In genomic region chr10:104089621-104090020, GRCh38 we compare ENCODE assay signal across 27 cellular contexts. TPM values are rescaled to one million over a fixed set of nuclear protein-coding genes. Genes with fewer than 3 reads are reported as not detected.
DNase-seq lines count a peak whose midpoint lies in the region; FAIRE-seq and TF ChIP-seq lines count a peak whose summit lies in the region.
"Had no signal": no experiment of that assay in that cellular context is flagged by ENCODE, and none has a peak within 500 bp of the region (broad histone marks: within the 10 kb centered on the region; RNA-seq: fewer than 3 reads in every experiment).

No MANE protein-coding gene starts in this region.

- no peaks in the 10 kb centered on the region for H4K20me1 ChIP-seq in GM23248 (ENCODE audit: insufficient read depth)

- H2BK5ac ChIP-seq in neuronal stem cell (ENCODE audit: low read length) = no peak overlapping the region

- no peak overlapping the region for H2AK5ac ChIP-seq in neuronal stem cell (ENCODE audit: low read depth, low read length)

- H3K79me2 ChIP-seq in GM23248 (ENCODE audit: insufficient read depth) = no peaks in the 10 kb centered on the region

- H3K27ac ChIP-seq in GM23248 (no peak overlapping the region), neuronal stem cell (replicated peaks; ENCODE audit: low read length) (no peak overlapping the region), small intestine (ENCODE audit: low read depth in 1 of 2, low read length in 1 of 2) (no peak overlapping the region)
- H3K27ac ChIP-seq: HL-60, KMS-11, SK-N-MC had no signal

- no peak overlapping the region for H2BK15ac ChIP-seq in neuronal stem cell (ENCODE audit: low read length)

- H3K4me3 ChIP-seq in GM23248 (no peak overlapping the region), epithelial cell of esophagus (ENCODE audit: low read length) (no peak overlapping the region), neuronal stem cell (ENCODE audit: low read length in 2 of 2) (no peak overlapping the region), small intestine (ENCODE audit: low read depth in 1 of 2, low read length in 2 of 2) (no peak overlapping the region)
- H3K4me3 ChIP-seq: SK-N-MC had no signal

- 83 to 86% methylated on average over 3 of the region's 3 CpGs for WGBS in GM23248 (ENCODE audit: low coverage in 1 of 2, low lambda C conversion rate in 2 of 2, missing lambda C conversion rate in 2 of 2), 2 experiments
- WGBS in neuronal stem cell (ENCODE audit: extremely low coverage in 2 of 2, insufficient read length in 2 of 2, insufficient replicate concordance in 1 of 2), 2 donors = no CpG with 5 or more reads among the region's 3 CpGs
- 83 to 87% (median 86%) methylated on average over 3 of the region's 3 CpGs for WGBS in small intestine, 3 donors

- in situ Hi-C loops in GM23248 (cut with MboI) = no loop called here
- in situ Hi-C loops in GM13977 (cut with MboI; ENCODE audit: low pct_unique_long_range_greater_than_20kb, low sequenced_read_pairs, unreplicated experiment) = no loop called here

- no peaks in the 10 kb centered on the region for H3K79me1 ChIP-seq in neuronal stem cell (ENCODE audit: low read depth, low read length)

- DNase-seq in GM23248 = peak; percentile 15
- peak; percentile 8 for DNase-seq in RKO (ENCODE audit: low spot score)
- DNase-seq in epithelial cell of esophagus (ENCODE audit: low read depth) = peak; percentile 50
- DNase-seq in neuronal stem cell (ENCODE audit: low spot score) = no peak
- DNase-seq in small intestine = no peak
- DNase-seq in NCI-H2227 (lab: John Stamatoyannopoulos, UW; ENCODE audit: unreplicated experiment) = no peak
- DNase-seq in GM13977 (ENCODE audit: low spot score) = no peak
- DNase-seq: C1 segment of cervical spinal cord; CD4-positive, alpha-beta memory T cell; COR-L47; DMS53; H7; NCI-H1048; NCI-H1417; NCI-H1694; NCI-H2029 treated with DMSO at 0.1 percent for 48 hours; NCI-H226; NCI-H510A; NCI-H69; SIG-M5; SW 1271 had no signal

- H3K4me2 ChIP-seq in GM23248 (ENCODE audit: unreplicated experiment) = no peak overlapping the region
- H3K4me2 ChIP-seq in neuronal stem cell (ENCODE audit: insufficient read depth, low read length, poor library complexity, severe bottlenecking) = no peak overlapping the region
- H3K4me2 ChIP-seq: KMS-11 had no signal

- H4K91ac ChIP-seq in neuronal stem cell (ENCODE audit: low read depth, low read length, poor library complexity) = no peak overlapping the region

- H3K4me1 ChIP-seq in GM23248 (ENCODE audit: insufficient read depth) (no peaks in the 10 kb centered on the region), neuronal stem cell (ENCODE audit: control insufficient read depth in 2 of 2, insufficient read depth in 1 of 2, low read depth in 1 of 2, low read length in 2 of 2) (peaks cover 2 to 15% of the 10 kb centered on the region in 2 donors), small intestine (ENCODE audit: control insufficient read depth in 2 of 2, insufficient read depth in 1 of 2, low read depth in 1 of 2, low read length in 1 of 2) (no peaks in the 10 kb centered on the region)

- H3K18ac ChIP-seq in neuronal stem cell (ENCODE audit: low read length) = no peak overlapping the region

- H3K9me2 ChIP-seq in GM23248 (ENCODE audit: insufficient read depth) = no peaks in the 10 kb centered on the region

- H2AFZ ChIP-seq in GM23248 (no peak overlapping the region), neuronal stem cell (ENCODE audit: low read length) (peak overlapping the region; percentile 1)

- H3K9ac ChIP-seq in GM23248 = no peak overlapping the region
- H3K9ac ChIP-seq in neuronal stem cell (ENCODE audit: low read depth, low read length, poor library complexity) = no peak overlapping the region
- H3K9ac ChIP-seq: KMS-11 had no signal

- H3K9me3 ChIP-seq in GM23248 (ENCODE audit: low read depth) (no peaks in the 10 kb centered on the region), neuronal stem cell (replicated peaks in 1 of 2; ENCODE audit: control insufficient read depth in 2 of 2, insufficient read depth in 1 of 2, low read depth in 1 of 2, low read length in 2 of 2) (no peaks in the 10 kb centered on the region), small intestine (ENCODE audit: control insufficient read depth, low read depth) (no peaks in the 10 kb centered on the region)

- no peak overlapping the region for H2BK12ac ChIP-seq in neuronal stem cell (ENCODE audit: low read length)

- no peak overlapping the region for H4K8ac ChIP-seq in neuronal stem cell (ENCODE audit: low read depth, low read length)

- H3K36me3 ChIP-seq in GM23248 (ENCODE audit: low read depth) = no peaks in the 10 kb centered on the region
- H3K36me3 ChIP-seq in neuronal stem cell (replicated peaks in 1 of 2; ENCODE audit: control insufficient read depth in 2 of 2, insufficient read depth in 2 of 2, low read length in 2 of 2) = no peaks in the 10 kb centered on the region
- H3K36me3 ChIP-seq in small intestine (ENCODE audit: control insufficient read depth in 2 of 2, insufficient read depth in 2 of 2, low read length in 2 of 2) = no peaks in the 10 kb centered on the region

- TF ChIP-seq CTCF in epithelial cell of esophagus (IDR thresholded peaks at IDR 0.05; ENCODE audit: insufficient read depth, low read depth, low read length, missing control alignments) (no peak), GM13977 (IDR thresholded peaks at IDR 0.05; ENCODE audit: extremely low read depth, insufficient read depth, missing control alignments) (no peak)

- H3K14ac ChIP-seq in neuronal stem cell (ENCODE audit: low read length) = no peak overlapping the region

- no peak overlapping the region for H3K23ac ChIP-seq in neuronal stem cell (ENCODE audit: low read depth, low read length, poor library complexity)

- no peak for FAIRE-seq in small intestine (lab: Jason Lieb, UNC)
- FAIRE-seq: G401.6 had no signal

- peaks cover 12% of the 10 kb centered on the region; the same call in 1 of the 2 replicates for H3F3A ChIP-seq in GM23248 (ENCODE audit: insufficient read depth)

- H3K27me3 ChIP-seq in GM23248 (replicated peaks; ENCODE audit: insufficient read depth) (no peaks in the 10 kb centered on the region), neuronal stem cell (ENCODE audit: control insufficient read depth in 3 of 3, insufficient read depth in 3 of 3, low read depth in 1 of 3, low read length in 3 of 3) (no peaks in the 10 kb centered on the region), small intestine (ENCODE audit: control insufficient read depth in 2 of 2, insufficient read depth in 2 of 2, low read length in 2 of 2) (peaks cover 0 to 3% of the 10 kb centered on the region in 2 donors)

- no peak overlapping the region for H3K4ac ChIP-seq in neuronal stem cell (ENCODE audit: low read length)

- no peak overlapping the region for H2BK120ac ChIP-seq in neuronal stem cell (ENCODE audit: low read depth, low read length)

RNA-seq across cellular contexts. Expression of gene COL17A1, which starts 3.9 kb away (rescaled TPM):
- 0.25 TPM in 1 of 2 replicates, not detected in the other for total RNA-seq in GM23248 (2014; rRNA removed; shearing (Covaris generic))
- 0.30 and 0.51 TPM in 2 replicates for polyA plus RNA-seq in GM23248 (2016; fragmentation: Nextera tagmentation; extraction: Ambion mirVana)
- 1.3 TPM for polyA plus RNA-seq in neuronal stem cell (2013, experiment 1 of 2)
- 1.2 TPM for polyA plus RNA-seq in neuronal stem cell (2013, experiment 2 of 2)
- polyA plus RNA-seq in small intestine = 10 to 100 TPM; 13.9 to 78.1 (median 57.0) TPM
- total RNA-seq: A673; CD4-positive, alpha-beta memory T cell had no signal
- polyA plus RNA-seq: CD4-positive, alpha-beta memory T cell; IgD-negative memory B cell had no signal

RNA-seq across cellular contexts. Expression of gene SFR1, which starts 32.4 kb away (rescaled TPM):
- 4.4 and 4.6 TPM in 2 replicates for total RNA-seq in GM23248 (2014; rRNA removed; shearing (Covaris generic))
- 9.1 TPM in 2 replicates for polyA plus RNA-seq in GM23248 (2016; fragmentation: Nextera tagmentation; extraction: Ambion mirVana)
- 7.5 TPM for polyA plus RNA-seq in neuronal stem cell (2013, experiment 1 of 2)
- polyA plus RNA-seq in neuronal stem cell (2013, experiment 2 of 2) = 8.5 TPM
- 1 to 10 TPM; 3.1 to 7.8 (median 7.0) TPM for polyA plus RNA-seq in small intestine

Comparison
In these comparisons a context has a peak if more than half of its experiments do, and no peak if none do; other contexts are left out.
1. DNase-seq: peak in GM23248 (single experiment), RKO (single experiment) and epithelial cell of esophagus (single experiment); none in neuronal stem cell (single experiment), small intestine (single experiment), NCI-H2227 (single experiment) and GM13977 (single experiment).